In the genomic region with DNA sequence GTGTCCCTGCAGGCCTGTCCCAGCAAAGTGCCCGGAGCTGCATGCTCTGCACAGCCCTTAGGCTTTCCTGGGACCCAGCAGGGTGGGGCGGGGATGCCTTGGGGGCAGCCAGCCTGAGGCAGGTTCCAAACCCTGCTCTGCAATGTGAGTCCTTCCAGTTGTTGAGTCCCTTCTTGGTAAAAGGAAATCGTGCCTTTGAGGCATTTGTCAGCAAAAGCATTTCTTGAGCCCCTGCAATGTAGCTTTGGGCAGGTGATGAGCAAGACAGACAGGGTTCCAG, we compare ENCODE assay signal across 20 cellular contexts. TPM values are rescaled to one million over a fixed set of nuclear protein-coding genes. Genes with fewer than 3 reads are reported as not detected.
DNase-seq lines count a peak whose midpoint lies in the region; ATAC-seq, FAIRE-seq and TF ChIP-seq lines count a peak whose summit lies in the region.
"Had no signal": no experiment of that assay in that cellular context is flagged by ENCODE, and none has a peak within 500 bp of the region (broad histone marks: within the 10 kb centered on the region; RNA-seq: fewer than 3 reads in every experiment).

No MANE protein-coding gene starts in this region.

- no peak for DNase-seq in HepG2 (ENCODE audit: low spot score)
- no peak for DNase-seq in right lobe of liver
- DNase-seq in WTC11 (ENCODE audit: low spot score), result no peak
- DNase-seq in mucosa of descending colon, result no peak
- DNase-seq in NCI-H2081 (lab: John Stamatoyannopoulos, UW), result no peak
- no peak for DNase-seq in COLO829 (ENCODE audit: low spot score)
- DNase-seq in activated CD4-positive, alpha-beta T cell treated with anti-CD3 and anti-CD28 coated beads, Interleukin-2, amount 50 U/mL, for 48 hours, result no peak
- DNase-seq: 8988T; ACHN; Calu3; CD4-positive, CD25-positive, alpha-beta regulatory T cell; DMS79; EL; GDM1; GOT3; IMR-90 had no signal

- no peak overlapping the region for H2AFZ ChIP-seq in HepG2 (ENCODE audit: low read length)

- H3K4me2 ChIP-seq in HepG2 (ENCODE audit: low read depth, low read length), result no peak overlapping the region
- H3K4me2 ChIP-seq: BLaER1 treated with 17β-estradiol and CSF1 and Interleukin-3, amounts not matched to agents 10 nM and 100 nM had no signal

- TF ChIP-seq RAD21 in HepG2 (CRISPR knock-in tag; IDR thresholded peaks at IDR 0.05), result no peak

- no peak overlapping the region for H3K4me3 Mint-ChIP-seq in WTC11
- H3K4me3 Mint-ChIP-seq: CD4-positive, CD25-positive, alpha-beta regulatory T cell had no signal

- in situ Hi-C loops in HepG2 (cut with HindIII; ENCODE audit: extremely low pct_ligation_motif_present, low pct_unique_long_range_greater_than_20kb), result no loop called here

- H3K4me1 Mint-ChIP-seq in WTC11, result no peaks in the 10 kb centered on the region

- H3K79me2 ChIP-seq in HepG2 (ENCODE audit: insufficient read depth, low read length), result no peaks in the 10 kb centered on the region

- intact Hi-C loops in HepG2 (cut with micrococcal nuclease; ENCODE audit: unreplicated experiment), result no loop called here
- intact Hi-C loops in right lobe of liver (cut with DNase I), result no loop called here
- intact Hi-C loops in mucosa of descending colon (cut with DNase I, micrococcal nuclease), result no loop called here

- H3K27ac ChIP-seq in HepG2 (ENCODE audit: extremely low read length, insufficient read depth, low read length), result no peak overlapping the region
- H3K27ac ChIP-seq in right lobe of liver, result no peak overlapping the region

- BruUV-seq in HepG2 (replicated peaks; lab: Mats Ljungman, UMichigan), result no TSS peak

- CTCF ChIA-PET in HepG2 (lab: Yijun Ruan, JAX; ENCODE audit: low intra/inter-chr PET ratio, low total read pairs), result no interaction called here
- CTCF ChIA-PET in WTC11 (lab: Charles Lee), result interaction anchor here (0.8 kb wide), 1 partner anchor 214 kb away, joined by 4 read pairs; no protein-coding TSS in a partner anchor

- H3K9me3 ChIP-seq in HepG2 (ENCODE audit: low read length) (no peaks in the 10 kb centered on the region), right lobe of liver (no peaks in the 10 kb centered on the region), mucosa of descending colon (peaks cover 18% of the 10 kb centered on the region)

- 85% methylated on average over 2 of the region's 3 CpGs for WGBS in HepG2 (ENCODE audit: low lambda C conversion rate)
- no CpG with 5 or more reads among the region's 3 CpGs for WGBS in right lobe of liver (ENCODE audit: insufficient coverage, low coverage, low lambda C conversion rate, missing lambda C conversion rate)

- H3K27me3 Mint-ChIP-seq in WTC11 (ENCODE audit: low read depth), result no peaks in the 10 kb centered on the region
- H3K27me3 Mint-ChIP-seq: CD4-positive, CD25-positive, alpha-beta regulatory T cell had no signal

- H3K36me3 ChIP-seq in HepG2 (replicated peaks in 1 of 2; ENCODE audit: control insufficient read depth in 1 of 2, insufficient read depth in 2 of 2, low read length in 2 of 2) (peaks cover 3 to 8% of the 10 kb centered on the region in 2 experiments; a peak in 1 of 5 replicates), right lobe of liver (no peaks in the 10 kb centered on the region), mucosa of descending colon (ENCODE audit: low read depth) (no peaks in the 10 kb centered on the region)
- H3K36me3 ChIP-seq: HAP-1 had no signal

- TF ChIP-seq CTCF in HepG2 (CRISPR knock-in tag; IDR thresholded peaks at IDR 0.05), result no peak
- no peak for TF ChIP-seq CTCF in right lobe of liver (IDR thresholded peaks at IDR 0.05)
- TF ChIP-seq CTCF in WTC11 (IDR thresholded peaks at IDR 0.05), result no peak
- no peak for TF ChIP-seq CTCF in mucosa of descending colon (IDR thresholded peaks at IDR 0.05)

- H3K4me1 ChIP-seq in HepG2 (ENCODE audit: insufficient read depth, low read length), result no peaks in the 10 kb centered on the region
- H3K4me1 ChIP-seq in right lobe of liver, result no peaks in the 10 kb centered on the region
- no peaks in the 10 kb centered on the region for H3K4me1 ChIP-seq in mucosa of descending colon (ENCODE audit: low read depth)
- H3K4me1 ChIP-seq: HAP-1 had no signal

- H3K27me3 ChIP-seq in HepG2 (ENCODE audit: control insufficient read depth in 1 of 2, insufficient read depth in 2 of 2, low read length in 2 of 2), result no peaks in the 10 kb centered on the region
- no peaks in the 10 kb centered on the region for H3K27me3 ChIP-seq in right lobe of liver
- H3K27me3 ChIP-seq: BLaER1 treated with 17β-estradiol and CSF1 and Interleukin-3, amounts not matched to agents 10 nM and 100 nM had no signal

- TF ChIP-seq EP300 in HepG2 (IDR thresholded peaks at IDR 0.05; ENCODE audit: low read depth in 2 of 2, low read length in 2 of 2) (no peak), HepG2 (CRISPR knock-in tag; IDR thresholded peaks at IDR 0.05; ENCODE audit: borderline replicate concordance) (no peak)

- POLR2A ChIA-PET in HepG2 (lab: Yijun Ruan, JAX) (no interaction called here), WTC11 (lab: Charles Lee) (no interaction called here)

- H4K20me1 ChIP-seq in HepG2 (ENCODE audit: insufficient read depth, low read length), result no peaks in the 10 kb centered on the region

- H3K36me3 Mint-ChIP-seq in WTC11, result peaks cover 14% of the 10 kb centered on the region

- TF ChIP-seq POLR2A in HepG2 (IDR thresholded peaks at IDR 0.05; ENCODE audit: insufficient read depth in 1 of 2, low read depth in 2 of 2, low read length in 2 of 2) (no peak), right lobe of liver (IDR thresholded peaks at IDR 0.05) (no peak)

- no peak overlapping the region for H3K27ac Mint-ChIP-seq in WTC11
- H3K27ac Mint-ChIP-seq: CD4-positive, CD25-positive, alpha-beta regulatory T cell had no signal

- ATAC-seq in HepG2 (peak; percentile 33), right lobe of liver (no peak), WTC11 (peak; percentile 32; the same call in 1 of the 2 replicates), mucosa of descending colon (peak; percentile 13), HG02973 (IDR thresholded peaks at IDR 0.05; ENCODE audit: unreplicated experiment) (no peak)

- H3K4me3 ChIP-seq in HepG2 (replicated peaks in 1 of 3; ENCODE audit: insufficient read depth in 1 of 3, low read depth in 2 of 3, low read length in 3 of 3), result no peak overlapping the region
- no peak overlapping the region for H3K4me3 ChIP-seq in right lobe of liver
- H3K4me3 ChIP-seq in mucosa of descending colon, result no peak overlapping the region
- H3K4me3 ChIP-seq: BLaER1 treated with 17β-estradiol and CSF1 and Interleukin-3, amounts not matched to agents 10 nM and 100 nM; HAP-1 had no signal

- no peak overlapping the region for H3K9ac ChIP-seq in HepG2 (ENCODE audit: insufficient read depth, low read depth, low read length)
- H3K9ac ChIP-seq: BLaER1 treated with 17β-estradiol and CSF1 and Interleukin-3, amounts not matched to agents 10 nM and 100 nM had no signal

- FAIRE-seq in HepG2 (lab: Jason Lieb, UNC), result no peak
- FAIRE-seq: GM12892 had no signal

- peaks cover 13% of the 10 kb centered on the region for H3K9me3 Mint-ChIP-seq in WTC11

TF ChIP-seq in HepG2, 621 proteins besides CTCF, POLR2A, EP300 and RAD21 (continues in another document):
- TF ChIP-seq MIER3 (CRISPR knock-in tag; IDR thresholded peaks at IDR 0.05; ENCODE audit: borderline replicate concordance) (no peak), KLF11 (CRISPR knock-in tag; IDR thresholded peaks at IDR 0.05) (no peak), ZNF790 (CRISPR knock-in tag; IDR thresholded peaks at IDR 0.05; ENCODE audit: borderline replicate concordance) (no peak)

TF ChIP-seq in WTC11, 78 proteins besides CTCF, POLR2A, EP300 and RAD21 (continues in another document):
- TF ChIP-seq FOXJ3 (CRISPR knock-in tag; IDR thresholded peaks at IDR 0.05; ENCODE audit: borderline replicate concordance) (no peak), GABPB1 (CRISPR knock-in tag; IDR thresholded peaks at IDR 0.05) (no peak), MAX (CRISPR knock-in tag; IDR thresholded peaks at IDR 0.05) (no peak), GTF2I (CRISPR knock-in tag; conservative IDR thresholded peaks at IDR 0.05) (no peak)

RNA-seq across cellular contexts. Expression of gene TRAF3, which starts 38.1 kb away (rescaled TPM):
- total RNA-seq in HepG2 (2016; rRNA removed; fragmentation: Illumina TruSeq; extraction: Trizol) (12.2 and 13.0 TPM in 2 replicates), right lobe of liver (10 to 100 TPM in 1 of 6 experiments, 1 to 10 TPM in 5; 5.6 to 10.5 (median 8.3) TPM), WTC11 (2021) (8.2 to 11.2 TPM (median 9.6 TPM) in 3 replicates), mucosa of descending colon (10 to 100 TPM; 20.9 to 36.0 (median 21.3) TPM)
- 45.5 and 46.6 TPM in 2 replicates for total RNA-seq in HepG2 (2016; cell fraction: cytosol; rRNA removed; fragmentation: Illumina TruSeq; extraction: Trizol; ENCODE audit: low read depth)
- 10.7 and 11.9 TPM in 2 replicates for total RNA-seq in HepG2 (2016; cell fraction: insoluble cytoplasmic fraction; rRNA removed; fragmentation: Illumina TruSeq; extraction: Trizol)
- 36.3 and 37.0 TPM in 2 replicates for total RNA-seq in HepG2 (2016; cell fraction: membrane; rRNA removed; fragmentation: Illumina TruSeq; extraction: Trizol)
- 8.7 and 9.5 TPM in 2 replicates for total RNA-seq in HepG2 (2016; cell fraction: nucleus; rRNA removed; fragmentation: Illumina TruSeq; extraction: Trizol)
- 6.9 and 7.2 TPM in 2 replicates for polyA plus RNA-seq in HepG2 (2011; rRNA removed)
- 6.0 and 6.8 TPM in 2 replicates for polyA plus RNA-seq in HepG2 (2011; cell fraction: cytosol; rRNA removed)
- 8.0 and 8.4 TPM in 2 replicates for polyA plus RNA-seq in HepG2 (2011; cell fraction: nucleus; rRNA removed)
- polyA plus RNA-seq in HepG2 (2012), result 5.3 and 5.6 TPM in 2 replicates
- 11.1 and 11.2 TPM in 2 replicates for polyA plus RNA-seq in HepG2 (2016; cell fraction: cytosol; fragmentation: Illumina TruSeq; extraction: Trizol; ENCODE audit: low read depth)
- polyA plus RNA-seq in HepG2 (2016; cell fraction: insoluble cytoplasmic fraction; fragmentation: Illumina TruSeq; extraction: Trizol; ENCODE audit: low read depth), result 7.7 and 10.1 TPM in 2 replicates
- 15.8 and 17.5 TPM in 2 replicates for polyA plus RNA-seq in HepG2 (2016; cell fraction: membrane; fragmentation: Illumina TruSeq; extraction: Trizol; ENCODE audit: low read depth)
- polyA plus RNA-seq in HepG2 (2016; cell fraction: nucleus; fragmentation: Illumina TruSeq; extraction: Trizol; ENCODE audit: insufficient read depth, low read depth), result 11.6 and 12.0 TPM in 2 replicates
- 21.0 and 40.5 TPM in 2 replicates for polyA minus RNA-seq in HepG2 (2011; rRNA and poly(A)+ RNA removed; ENCODE audit: low replicate concordance)
- 7.8 and 9.1 TPM in 2 replicates for polyA minus RNA-seq in HepG2 (2011; cell fraction: cytosol; rRNA and poly(A)+ RNA removed)
- polyA minus RNA-seq in HepG2 (2011; cell fraction: nucleus; rRNA and poly(A)+ RNA removed), result 6.8 and 11.8 TPM in 2 replicates

Comparison
In these comparisons a context has a peak if more than half of its experiments do, and no peak if none do; other contexts are left out.
1. ATAC-seq: peak in HepG2 (single experiment), WTC11 (single experiment) and mucosa of descending colon (single experiment); none in right lobe of liver (0 of 4) and HG02973 (single experiment).